Comparison of ENCODE assay signal across 1 cellular context in genomic region chr16:76535-77272, GRCh38.
A peak's percentile ranks its signal among the peaks of the same experiment; 100 is the strongest.
TF ChIP-seq lines count a peak whose summit lies in the region.

No MANE protein-coding gene starts in this region.

TF ChIP-seq in HepG2, 621 proteins besides CTCF, POLR2A, EP300 and RAD21 (continues in another document):
- no peak for TF ChIP-seq ZNF354B (CRISPR knock-in tag; IDR thresholded peaks at IDR 0.05)
- no peak for TF ChIP-seq IRX3 (CRISPR knock-in tag; IDR thresholded peaks at IDR 0.05; ENCODE audit: borderline replicate concordance, low read depth)
- 0 out of 2 replicates have a peak, but pooled peaks have one; percentile 9 for TF ChIP-seq KIAA2018 (CRISPR knock-in tag; IDR thresholded peaks at IDR 0.05; ENCODE audit: borderline replicate concordance)
- no peak for TF ChIP-seq ZNF605 (CRISPR knock-in tag; IDR thresholded peaks at IDR 0.05)
- no peak for TF ChIP-seq IRF1 (CRISPR knock-in tag; IDR thresholded peaks at IDR 0.05; ENCODE audit: low read depth)
- peak; percentile 61 for TF ChIP-seq DRAP1 (CRISPR knock-in tag; IDR thresholded peaks at IDR 0.05)
- no peak for TF ChIP-seq HNRNPK (IDR thresholded peaks at IDR 0.05; ENCODE audit: low read depth, low read length, poor library complexity, severe bottlenecking)
- TF ChIP-seq GABPA (IDR thresholded peaks at IDR 0.05; ENCODE audit: low read depth, low read length) = no peak
- peak; percentile 52 for TF ChIP-seq GABPA (CRISPR knock-in tag; IDR thresholded peaks at IDR 0.05; ENCODE audit: low read depth)
- TF ChIP-seq ZNF383 (CRISPR knock-in tag; IDR thresholded peaks at IDR 0.05; ENCODE audit: borderline replicate concordance) = no peak
- 0 out of 2 replicates have a peak, but pooled peaks have one; percentile 2 for TF ChIP-seq NCOR1 (IDR thresholded peaks at IDR 0.05; ENCODE audit: borderline replicate concordance, low read length)
- TF ChIP-seq RNF2 (conservative IDR thresholded peaks at IDR 0.05; ENCODE audit: low read depth) = no peak
- no peak for TF ChIP-seq USF2 (IDR thresholded peaks at IDR 0.05; ENCODE audit: low read depth, low read length)
- no peak for TF ChIP-seq USF2 (CRISPR knock-in tag; IDR thresholded peaks at IDR 0.05; ENCODE audit: borderline replicate concordance)
- no peak for TF ChIP-seq SMARCC2 (IDR thresholded peaks at IDR 0.05)
- no peak for TF ChIP-seq MXD1 (CRISPR knock-in tag; IDR thresholded peaks at IDR 0.05)
- no peak for TF ChIP-seq CENPX (CRISPR knock-in tag; IDR thresholded peaks at IDR 0.05)
- no peak for TF ChIP-seq ZMYM2 (CRISPR knock-in tag; IDR thresholded peaks at IDR 0.05)
- TF ChIP-seq TFAP4 (IDR thresholded peaks at IDR 0.05; ENCODE audit: borderline replicate concordance, low read depth) = peak; percentile 97
- TF ChIP-seq ZNF550 (CRISPR knock-in tag; IDR thresholded peaks at IDR 0.05; ENCODE audit: borderline replicate concordance) = no peak
- TF ChIP-seq ZNF18 (CRISPR knock-in tag; IDR thresholded peaks at IDR 0.05; ENCODE audit: insufficient replicate concordance) = no peak
- TF ChIP-seq HCFC1 (IDR thresholded peaks at IDR 0.05; ENCODE audit: low read depth, low read length) = no peak
- TF ChIP-seq GLMP (CRISPR knock-in tag; IDR thresholded peaks at IDR 0.05; ENCODE audit: borderline replicate concordance) = no peak
- TF ChIP-seq MED1 (CRISPR knock-in tag; IDR thresholded peaks at IDR 0.05) = peak; percentile 51
- TF ChIP-seq ZC3H13 (CRISPR knock-in tag; IDR thresholded peaks at IDR 0.05) = no peak
- TF ChIP-seq ZMAT5 (CRISPR knock-in tag; IDR thresholded peaks at IDR 0.05; ENCODE audit: borderline replicate concordance, low read depth) = no peak
- TF ChIP-seq PHF21A (CRISPR knock-in tag; IDR thresholded peaks at IDR 0.05) = 0 out of 2 replicates have a peak, but pooled peaks have one; percentile 1
- TF ChIP-seq ZNF549 (CRISPR knock-in tag; IDR thresholded peaks at IDR 0.05) = no peak
- TF ChIP-seq ZNF83 (CRISPR knock-in tag; IDR thresholded peaks at IDR 0.05; ENCODE audit: borderline replicate concordance) = no peak
- TF ChIP-seq TEAD2 (CRISPR knock-in tag; IDR thresholded peaks at IDR 0.05) = no peak
- no peak for TF ChIP-seq HDAC2 (CRISPR knock-in tag; IDR thresholded peaks at IDR 0.05)
- TF ChIP-seq HOXA7 (CRISPR knock-in tag; IDR thresholded peaks at IDR 0.05) = no peak
- TF ChIP-seq ZNF572 (CRISPR knock-in tag; IDR thresholded peaks at IDR 0.05) = no peak
- TF ChIP-seq HNF1B (CRISPR knock-in tag; IDR thresholded peaks at IDR 0.05) = no peak
- TF ChIP-seq TRAFD1 (CRISPR knock-in tag; IDR thresholded peaks at IDR 0.05; ENCODE audit: borderline replicate concordance) = no peak
- TF ChIP-seq EHMT2 (IDR thresholded peaks at IDR 0.05; ENCODE audit: borderline replicate concordance, low read depth, low read length) = no peak
- TF ChIP-seq ZNF335 (CRISPR knock-in tag; IDR thresholded peaks at IDR 0.05) = no peak
- TF ChIP-seq ZNF724P (CRISPR knock-in tag; IDR thresholded peaks at IDR 0.05; ENCODE audit: borderline replicate concordance) = no peak
- TF ChIP-seq ZEB1 (IDR thresholded peaks at IDR 0.05; ENCODE audit: insufficient replicate concordance, low read depth) = no peak
